Comparison of ENCODE assay signal across 35 cellular contexts in the genomic region with DNA sequence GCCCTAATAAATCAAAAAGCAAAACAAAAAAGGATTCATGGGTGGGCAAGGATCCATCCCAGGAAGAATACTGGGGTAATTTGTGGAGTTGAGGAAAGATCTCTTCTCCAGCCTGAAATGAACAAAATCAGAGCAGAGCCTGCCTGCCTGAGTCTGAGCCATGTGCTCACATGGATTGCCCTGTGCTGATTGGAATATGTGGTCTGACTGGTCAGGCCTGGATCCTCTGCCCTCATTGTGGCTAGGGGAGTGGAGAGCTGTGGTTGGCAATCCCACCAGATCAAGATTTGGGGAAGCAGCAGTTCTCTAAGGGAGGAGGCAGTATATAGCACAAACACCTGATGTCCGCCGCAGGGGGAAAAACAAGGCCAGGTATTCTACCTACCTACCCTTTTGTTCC.
"Had no signal": no experiment of that assay in that cellular context is flagged by ENCODE, and none has a peak within 500 bp of the region (broad histone marks: within the 10 kb centered on the region; RNA-seq: fewer than 3 reads in every experiment).

No MANE protein-coding gene starts in this region.

- H3K4me1 Mint-ChIP-seq: activated naive CD8-positive, alpha-beta T cell treated with anti-CD3 and anti-CD28 coated beads, Interleukin-2, amount 50 U/mL, for 24 hours; brain had no signal

- H3K9me3 ChIP-seq: ascending aorta had no signal

- H3K36me3 ChIP-seq: cardiac muscle cell had no signal

- DNase-seq: activated B cell treated with CpG ODN at 0.5 μM for 24 hours; activated CD4-positive, alpha-beta memory T cell treated with anti-CD3 and anti-CD28 coated beads, Interleukin-2, amount 10 ng/mL, durations not matched to agents 7 days and 5 days; activated CD4-positive, alpha-beta T cell treated with anti-CD3 and anti-CD28 coated beads for 4 hours; activated CD4-positive, alpha-beta T cell treated with anti-CD3 and anti-CD28 coated beads, Interleukin-2, amount 10 ng/mL, durations not matched to agents 24 days and 14 days; activated CD4-positive, alpha-beta T cell treated with anti-CD3 and anti-CD28 coated beads, Interleukin-2, amount 50 U/mL, for 48 hours; activated CD4-positive, CD25-positive, alpha-beta regulatory T cell treated with anti-CD3 and anti-CD28 coated beads, Interleukin-2, amount 50 U/mL, for 72 hours; activated CD8-positive, alpha-beta memory T cell treated with anti-CD3 and anti-CD28 coated beads for 24 hours; activated CD8-positive, alpha-beta memory T cell treated with anti-CD3 and anti-CD28 coated beads, Interleukin-2, amount 10 ng/mL, durations not matched to agents 7 days and 5 days; activated CD8-positive, alpha-beta memory T cell treated with anti-CD3 and anti-CD28 coated beads, Interleukin-2, amount 50 U/mL, for 48 hours; activated CD8-positive, alpha-beta T cell treated with anti-CD3 and anti-CD28 coated beads, Interleukin-2, amount 10 ng/mL, durations not matched to agents 7 days and 5 days; activated effector memory CD4-positive, alpha-beta T cell treated with Interleukin-2 at 50 U/mL for 16 hours; activated gamma-delta T cell; activated naive CD4-positive, alpha-beta T cell treated with anti-CD3 and anti-CD28 coated beads, Interleukin-2, amount 10 ng/mL, durations not matched to agents 7 days and 5 days; activated naive CD4-positive, alpha-beta T cell treated with Interleukin-2 at 50 U/mL for 16 hours; activated naive CD8-positive, alpha-beta T cell treated with anti-CD3 and anti-CD28 coated beads, Interleukin-2, amount 10 ng/mL, durations not matched to agents 7 days and 5 days; activated naive CD8-positive, alpha-beta T cell treated with anti-CD3 and anti-CD28 coated beads, Interleukin-2, amount 50 U/mL, for 24 hours; activated T-cell treated with anti-CD3 and anti-CD28 coated beads, Interleukin-2, amount 50 U/mL, for 24 hours; activated T-cell treated with anti-CD3 and anti-CD28 coated beads, Interleukin-2, amount 50 U/mL, for 48 hours; amygdala; anterior cingulate cortex; caudate nucleus; cerebellar nuclear complex; T-helper 1 cell; T-helper 2 cell; T-helper 9 cell had no signal

- H3K27ac ChIP-seq: ascending aorta, cardiac muscle cell, VCaP had no signal

- H3K9me3 Mint-ChIP-seq: activated B cell treated with CpG ODN at 0.5 μM for 24 hours; activated CD4-positive, alpha-beta memory T cell treated with anti-CD3 and anti-CD28 coated beads, Interleukin-2, amount 10 ng/mL, durations not matched to agents 7 days and 5 days; activated CD4-positive, alpha-beta T cell treated with anti-CD3 and anti-CD28 coated beads, Interleukin-2, amount 10 ng/mL, durations not matched to agents 24 days and 14 days; activated naive CD4-positive, alpha-beta T cell treated with anti-CD3 and anti-CD28 coated beads, Interleukin-2, amount 10 ng/mL, durations not matched to agents 7 days and 5 days; activated naive CD4-positive, alpha-beta T cell treated with anti-CD3 and anti-CD28 coated beads, Interleukin-2, amount 50 U/mL, for 24 hours; activated naive CD8-positive, alpha-beta T cell treated with anti-CD3 and anti-CD28 coated beads, Interleukin-2, amount 10 ng/mL, durations not matched to agents 7 days and 5 days; activated naive CD8-positive, alpha-beta T cell treated with anti-CD3 and anti-CD28 coated beads, Interleukin-2, amount 50 U/mL, for 24 hours; activated T-cell treated with anti-CD3 and anti-CD28 coated beads, Interleukin-2, amount 50 U/mL, for 24 hours; activated T-helper 2 cell treated with anti-CD3 and anti-CD28 coated beads, Interferon-gamma antibody, Interleukin-2, Interleukin-4, amounts not matched to agents 10 μg/mL and 5 μg/mL and 100 μg/mL, durations not matched to agents 14 hours and 24 hours and 36 hours; brain; central memory CD8-positive, alpha-beta T cell; T-helper 1 cell treated with Interleukin-12 subunit alpha and Interleukin-12 subunit beta and Interleukin-4 antibody, amounts not matched to agents 30 μg/mL and 1 μg/mL, for 36 hours; T-helper 2 cell treated with Interferon-gamma antibody and Interleukin-4, amounts not matched to agents 5 μg/mL and 100 μg/mL, for 36 hours had no signal

- H3K27me3 Mint-ChIP-seq: activated B cell treated with CpG ODN at 0.5 μM for 24 hours; activated CD4-positive, alpha-beta memory T cell treated with anti-CD3 and anti-CD28 coated beads, Interleukin-2, amount 10 ng/mL, durations not matched to agents 7 days and 5 days; activated CD4-positive, alpha-beta T cell treated with anti-CD3 and anti-CD28 coated beads, Interleukin-2, amount 10 ng/mL, durations not matched to agents 24 days and 14 days; activated CD8-positive, alpha-beta memory T cell treated with anti-CD3 and anti-CD28 coated beads, Interleukin-2, amount 10 ng/mL, durations not matched to agents 7 days and 5 days; activated naive CD4-positive, alpha-beta T cell treated with anti-CD3 and anti-CD28 coated beads, Interleukin-2, amount 10 ng/mL, durations not matched to agents 7 days and 5 days; activated naive CD4-positive, alpha-beta T cell treated with anti-CD3 and anti-CD28 coated beads, Interleukin-2, amount 50 U/mL, for 24 hours; activated naive CD8-positive, alpha-beta T cell; activated naive CD8-positive, alpha-beta T cell treated with anti-CD3 and anti-CD28 coated beads, Interleukin-2, amount 10 ng/mL, durations not matched to agents 7 days and 5 days; activated naive CD8-positive, alpha-beta T cell treated with anti-CD3 and anti-CD28 coated beads, Interleukin-2, amount 50 U/mL, for 24 hours; activated T-cell treated with anti-CD3 and anti-CD28 coated beads, Interleukin-2, amount 50 U/mL, for 24 hours; brain; central memory CD8-positive, alpha-beta T cell had no signal

- H3K27ac Mint-ChIP-seq: activated B cell treated with CpG ODN at 0.5 μM for 24 hours; activated CD4-positive, alpha-beta memory T cell treated with anti-CD3 and anti-CD28 coated beads, Interleukin-2, amount 10 ng/mL, durations not matched to agents 7 days and 5 days; activated CD4-positive, alpha-beta T cell treated with anti-CD3 and anti-CD28 coated beads, Interleukin-2, amount 10 ng/mL, durations not matched to agents 24 days and 14 days; activated CD8-positive, alpha-beta memory T cell treated with anti-CD3 and anti-CD28 coated beads, Interleukin-2, amount 10 ng/mL, durations not matched to agents 7 days and 5 days; activated CD8-positive, alpha-beta T cell treated with anti-CD3 and anti-CD28 coated beads, Interleukin-2, amount 10 ng/mL, durations not matched to agents 7 days and 5 days; activated naive CD4-positive, alpha-beta T cell treated with anti-CD3 and anti-CD28 coated beads, Interleukin-2, amount 10 ng/mL, durations not matched to agents 7 days and 5 days; activated naive CD8-positive, alpha-beta T cell; activated naive CD8-positive, alpha-beta T cell treated with anti-CD3 and anti-CD28 coated beads, Interleukin-2, amount 10 ng/mL, durations not matched to agents 7 days and 5 days; activated naive CD8-positive, alpha-beta T cell treated with anti-CD3 and anti-CD28 coated beads, Interleukin-2, amount 50 U/mL, for 24 hours; activated T-cell treated with anti-CD3 and anti-CD28 coated beads, Interleukin-2, amount 50 U/mL, for 24 hours; activated T-helper 2 cell treated with anti-CD3 and anti-CD28 coated beads, Interferon-gamma antibody, Interleukin-2, Interleukin-4, amounts not matched to agents 10 μg/mL and 5 μg/mL and 100 μg/mL, durations not matched to agents 14 hours and 24 hours and 36 hours; brain; T-helper 1 cell treated with Interleukin-12 subunit alpha and Interleukin-12 subunit beta and Interleukin-4 antibody, amounts not matched to agents 30 μg/mL and 1 μg/mL, for 36 hours; T-helper 2 cell treated with Interferon-gamma antibody and Interleukin-4, amounts not matched to agents 5 μg/mL and 100 μg/mL, for 36 hours had no signal

- H3K36me3 Mint-ChIP-seq: activated naive CD4-positive, alpha-beta T cell treated with anti-CD3 and anti-CD28 coated beads, Interleukin-2, amount 10 ng/mL, durations not matched to agents 7 days and 5 days had no signal

- H3K4me3 ChIP-seq: ascending aorta, cardiac muscle cell had no signal

- H3K4me3 Mint-ChIP-seq: activated B cell treated with CpG ODN at 0.5 μM for 24 hours; activated CD4-positive, alpha-beta memory T cell treated with anti-CD3 and anti-CD28 coated beads, Interleukin-2, amount 10 ng/mL, durations not matched to agents 7 days and 5 days; activated CD4-positive, alpha-beta T cell treated with anti-CD3 and anti-CD28 coated beads, Interleukin-2, amount 10 ng/mL, durations not matched to agents 24 days and 14 days; activated CD8-positive, alpha-beta memory T cell treated with anti-CD3 and anti-CD28 coated beads, Interleukin-2, amount 10 ng/mL, durations not matched to agents 7 days and 5 days; activated CD8-positive, alpha-beta T cell treated with anti-CD3 and anti-CD28 coated beads, Interleukin-2, amount 10 ng/mL, durations not matched to agents 7 days and 5 days; activated naive CD4-positive, alpha-beta T cell treated with anti-CD3 and anti-CD28 coated beads, Interleukin-2, amount 10 ng/mL, durations not matched to agents 7 days and 5 days; activated naive CD4-positive, alpha-beta T cell treated with anti-CD3 and anti-CD28 coated beads, Interleukin-2, amount 50 U/mL, for 24 hours; activated naive CD8-positive, alpha-beta T cell; activated naive CD8-positive, alpha-beta T cell treated with anti-CD3 and anti-CD28 coated beads, Interleukin-2, amount 10 ng/mL, durations not matched to agents 7 days and 5 days; activated naive CD8-positive, alpha-beta T cell treated with anti-CD3 and anti-CD28 coated beads, Interleukin-2, amount 50 U/mL, for 24 hours; activated T-cell treated with anti-CD3 and anti-CD28 coated beads, Interleukin-2, amount 50 U/mL, for 24 hours; brain; central memory CD8-positive, alpha-beta T cell; T-helper 1 cell treated with Interleukin-12 subunit alpha and Interleukin-12 subunit beta and Interleukin-4 antibody, amounts not matched to agents 30 μg/mL and 1 μg/mL, for 36 hours; T-helper 2 cell treated with Interferon-gamma antibody and Interleukin-4, amounts not matched to agents 5 μg/mL and 100 μg/mL, for 36 hours had no signal

- H3K27me3 ChIP-seq: ascending aorta, cardiac muscle cell had no signal
